1 cellular context compared by ENCODE assay signal in genomic region chr1:84462118-84462517, GRCh38.
TF ChIP-seq lines count a peak whose summit lies in the region.

No MANE protein-coding gene starts in this region.

TF ChIP-seq in K562, 482 proteins besides CTCF, POLR2A, EP300 and RAD21 (continued from another document):
- TF ChIP-seq HBP1 (CRISPR knock-in tag; IDR thresholded peaks at IDR 0.05) (no peak), ARID1B (IDR thresholded peaks at IDR 0.05) (0 out of 2 replicates have a peak, but pooled peaks have one; percentile 23), PCBP1 (IDR thresholded peaks at IDR 0.05; ENCODE audit: low read depth, low read length, poor library complexity, severe bottlenecking) (no peak), MIER1 (IDR thresholded peaks at IDR 0.05; ENCODE audit: low read depth) (no peak)
TF ChIP-seq in K562: peak in this region for 2.
